In genomic region chr3:135093121-135093520, GRCh38 we compare ENCODE assay signal across 8 cellular contexts.
"Had no signal": no experiment of that assay in that cellular context is flagged by ENCODE, and none has a peak within 500 bp of the region (broad histone marks: within the 10 kb centered on the region; RNA-seq: fewer than 3 reads in every experiment).

No MANE protein-coding gene starts in this region.

- H3K36me3 ChIP-seq: HAP-1 had no signal

- H3K27ac ChIP-seq: GM23248 had no signal

- DNase-seq: GM23248, GOT3, H7, H9, HCEC 1CT, HFFc6 had no signal

- H3K9me3 ChIP-seq: HAP-1 had no signal

- H3K4me3 ChIP-seq: GM23248, GM23338, HAP-1 had no signal

- H3K4me1 ChIP-seq: HAP-1 had no signal
